14 cellular contexts compared by ENCODE assay signal in genomic region chr18:63266888-63267790, GRCh38. TPM values are rescaled to one million over a fixed set of nuclear protein-coding genes. Genes with fewer than 3 reads are reported as not detected.
A peak's percentile ranks its signal among the peaks of the same experiment; 100 is the strongest.
DNase-seq lines count a peak whose midpoint lies in the region; ATAC-seq, FAIRE-seq and TF ChIP-seq lines count a peak whose summit lies in the region.
"Had no signal": no experiment of that assay in that cellular context is flagged by ENCODE, and none has a peak within 500 bp of the region (broad histone marks: within the 10 kb centered on the region; RNA-seq: fewer than 3 reads in every experiment).

No MANE protein-coding gene starts in this region.

- peaks cover 79% of the 10 kb centered on the region for H3K4me1 Mint-ChIP-seq in activated CD8-positive, alpha-beta T cell treated with anti-CD3 and anti-CD28 coated beads, Interleukin-2, amount 10 ng/mL, durations not matched to agents 7 days and 5 days (ENCODE audit: low read depth)
- H3K4me1 Mint-ChIP-seq in naive thymus-derived CD8-positive, alpha-beta T cell = peaks cover 35 to 96% (median 84%) of the 10 kb centered on the region in 4 donors

- 64% methylated on average over 7 of the region's 8 CpGs for WGBS in right lobe of liver (ENCODE audit: insufficient coverage, low coverage, low lambda C conversion rate, missing lambda C conversion rate)
- WGBS in HepG2 (ENCODE audit: low lambda C conversion rate) = under 1% methylated on average over 8 of the region's 8 CpGs

- POLR2A ChIA-PET in HepG2 (lab: Yijun Ruan, JAX) = no interaction called here
- POLR2A ChIA-PET in activated CD8-positive, alpha-beta T cell treated with anti-CD3 and anti-CD28 coated beads, Interleukin-2, amount 10 ng/mL, durations not matched to agents 7 days and 5 days (lab: Charles Lee) = interaction anchor here (0.6 to 2.4 kb wide), 8 partner anchors 12 to 163 kb away, joined by 3 to 8 read pairs (median 3); partner anchors contain the start of gene BCL2
- POLR2A ChIA-PET in naive thymus-derived CD8-positive, alpha-beta T cell (lab: Charles Lee) = interaction anchor here (0.6 to 2.1 kb wide), 8 partner anchors 26 to 63 kb away, joined by 3 to 11 read pairs (median 4); partner anchors contain the start of gene BCL2

- TF ChIP-seq CTCF in right lobe of liver (IDR thresholded peaks at IDR 0.05) (no peak), HepG2 (CRISPR knock-in tag; IDR thresholded peaks at IDR 0.05) (no peak)

- H3K79me2 ChIP-seq in HepG2 (ENCODE audit: insufficient read depth, low read length) = no peaks in the 10 kb centered on the region

- no peak for TF ChIP-seq RAD21 in HepG2 (CRISPR knock-in tag; IDR thresholded peaks at IDR 0.05)

- no peak overlapping the region for H3K9ac ChIP-seq in HepG2 (ENCODE audit: insufficient read depth, low read depth, low read length)
- H3K9ac ChIP-seq: BLaER1 had no signal

- no peak for TF ChIP-seq EP300 in HepG2 (IDR thresholded peaks at IDR 0.05; ENCODE audit: low read depth in 2 of 2, low read length in 2 of 2)
- no peak for TF ChIP-seq EP300 in HepG2 (CRISPR knock-in tag; IDR thresholded peaks at IDR 0.05; ENCODE audit: borderline replicate concordance)

- intact Hi-C loops in right lobe of liver (cut with DNase I) = no loop called here
- intact Hi-C loops in HepG2 (cut with micrococcal nuclease; ENCODE audit: unreplicated experiment) = no loop called here

- no peaks in the 10 kb centered on the region for H4K20me1 ChIP-seq in HepG2 (ENCODE audit: insufficient read depth, low read length)

- no peaks in the 10 kb centered on the region for H3K9me3 Mint-ChIP-seq in activated CD8-positive, alpha-beta T cell treated with anti-CD3 and anti-CD28 coated beads, Interleukin-2, amount 10 ng/mL, durations not matched to agents 7 days and 5 days (ENCODE audit: insufficient read depth)
- no peaks in the 10 kb centered on the region for H3K9me3 Mint-ChIP-seq in naive thymus-derived CD8-positive, alpha-beta T cell

- H3K9me3 ChIP-seq in right lobe of liver (no peaks in the 10 kb centered on the region), HepG2 (ENCODE audit: low read length) (no peaks in the 10 kb centered on the region)

- H3K36me3 ChIP-seq in right lobe of liver (no peaks in the 10 kb centered on the region), HepG2 (replicated peaks in 1 of 2; ENCODE audit: control insufficient read depth in 1 of 2, insufficient read depth in 2 of 2, low read length in 2 of 2) (no peaks in the 10 kb centered on the region)

- peak overlapping the region; percentile 50 for H3K4me3 Mint-ChIP-seq in activated CD8-positive, alpha-beta T cell treated with anti-CD3 and anti-CD28 coated beads, Interleukin-2, amount 10 ng/mL, durations not matched to agents 7 days and 5 days
- peak overlapping the region; percentile 49 to 79 (median 74) for H3K4me3 Mint-ChIP-seq in naive thymus-derived CD8-positive, alpha-beta T cell

- ATAC-seq in right lobe of liver = peak; percentile 30 to 50 (median 35)
- ATAC-seq in HepG2 = no peak
- peak; percentile 32 for ATAC-seq in activated CD8-positive, alpha-beta T cell treated with anti-CD3 and anti-CD28 coated beads, Interleukin-2, amount 10 ng/mL, durations not matched to agents 7 days and 5 days
- ATAC-seq in naive thymus-derived CD8-positive, alpha-beta T cell = peak; percentile 39 to 59
- no peak for ATAC-seq in GM19395 (IDR thresholded peaks at IDR 0.05; ENCODE audit: unreplicated experiment)
- ATAC-seq in GM21381 (IDR thresholded peaks at IDR 0.05; ENCODE audit: unreplicated experiment) = no peak

- no peak overlapping the region for H2AFZ ChIP-seq in HepG2 (ENCODE audit: low read length)

- peak overlapping the region; percentile 85 for H3K27ac Mint-ChIP-seq in activated CD8-positive, alpha-beta T cell treated with anti-CD3 and anti-CD28 coated beads, Interleukin-2, amount 10 ng/mL, durations not matched to agents 7 days and 5 days
- peak overlapping the region; percentile 35 to 90 (median 68) for H3K27ac Mint-ChIP-seq in naive thymus-derived CD8-positive, alpha-beta T cell

- H3K4me3 ChIP-seq in right lobe of liver (no peak overlapping the region), HepG2 (replicated peaks in 1 of 3; ENCODE audit: insufficient read depth in 1 of 3, low read depth in 2 of 3, low read length in 3 of 3) (no peak overlapping the region)
- H3K4me3 ChIP-seq: BLaER1 had no signal

- H3K36me3 Mint-ChIP-seq in activated CD8-positive, alpha-beta T cell treated with anti-CD3 and anti-CD28 coated beads, Interleukin-2, amount 10 ng/mL, durations not matched to agents 7 days and 5 days (ENCODE audit: low read depth) = peaks cover 75% of the 10 kb centered on the region
- H3K36me3 Mint-ChIP-seq in naive thymus-derived CD8-positive, alpha-beta T cell = peaks cover 0 to 17% (median 1%) of the 10 kb centered on the region in 3 donors

- CTCF ChIA-PET in HepG2 (lab: Yijun Ruan, JAX; ENCODE audit: low intra/inter-chr PET ratio, low total read pairs) = no interaction called here
- CTCF ChIA-PET in activated CD8-positive, alpha-beta T cell treated with anti-CD3 and anti-CD28 coated beads, Interleukin-2, amount 10 ng/mL, durations not matched to agents 7 days and 5 days (lab: Charles Lee) = interaction anchor here (0.7 to 5.7 kb wide), 9 partner anchors 9 to 71 kb away, joined by 3 to 43 read pairs (median 3); partner anchors contain the start of gene BCL2

- no peak overlapping the region for H3K4me2 ChIP-seq in HepG2 (ENCODE audit: low read depth, low read length)

- H3K4me1 ChIP-seq in right lobe of liver = no peaks in the 10 kb centered on the region
- H3K4me1 ChIP-seq in HepG2 (ENCODE audit: insufficient read depth, low read length) = no peaks in the 10 kb centered on the region

- H3K27me3 Mint-ChIP-seq in activated CD8-positive, alpha-beta T cell treated with anti-CD3 and anti-CD28 coated beads, Interleukin-2, amount 10 ng/mL, durations not matched to agents 7 days and 5 days (ENCODE audit: low read depth) = no peaks in the 10 kb centered on the region
- no peaks in the 10 kb centered on the region for H3K27me3 Mint-ChIP-seq in naive thymus-derived CD8-positive, alpha-beta T cell

- BruUV-seq in HepG2 (replicated peaks; lab: Mats Ljungman, UMichigan) = no TSS peak

- H3K27me3 ChIP-seq in right lobe of liver = no peaks in the 10 kb centered on the region
- peaks cover 0 to 1% of the 10 kb centered on the region in 2 experiments; a peak in 1 of 5 replicates for H3K27me3 ChIP-seq in HepG2 (ENCODE audit: control insufficient read depth in 1 of 2, insufficient read depth in 2 of 2, low read length in 2 of 2)
- H3K27me3 ChIP-seq: BLaER1 had no signal

- no peak overlapping the region for H3K27ac ChIP-seq in right lobe of liver
- no peak overlapping the region for H3K27ac ChIP-seq in HepG2 (ENCODE audit: extremely low read length, insufficient read depth, low read length)
- H3K27ac ChIP-seq: BLaER1 had no signal

- TF ChIP-seq POLR2A in right lobe of liver (IDR thresholded peaks at IDR 0.05) = no peak
- no peak for TF ChIP-seq POLR2A in HepG2 (IDR thresholded peaks at IDR 0.05; ENCODE audit: insufficient read depth in 1 of 2, low read depth in 2 of 2, low read length in 2 of 2)

- DNase-seq in right lobe of liver = no peak
- DNase-seq in HepG2 (ENCODE audit: low spot score) = no peak
- DNase-seq in activated CD8-positive, alpha-beta T cell treated with anti-CD3 and anti-CD28 coated beads, Interleukin-2, amount 10 ng/mL, durations not matched to agents 7 days and 5 days = peak; percentile 30
- DNase-seq in naive thymus-derived CD8-positive, alpha-beta T cell = no peak
- no peak for DNase-seq in NCI-H748 treated with DMSO at 0.1 percent for 48 hours (lab: John Stamatoyannopoulos, UW)
- DNase-seq in urothelium cell line (ENCODE audit: low spot score) = no peak
- DNase-seq: GF-D8; NCI-H446 treated with DMSO at 0.1 percent for 48 hours; stimulated activated CD8-positive, alpha-beta memory T cell treated with anti-CD3 and anti-CD28 coated beads, Interleukin-4, amount 100 ng/mL, for 48 hours; T-helper 9 cell had no signal

- in situ Hi-C loops in HepG2 (cut with HindIII; ENCODE audit: extremely low pct_ligation_motif_present, low pct_unique_long_range_greater_than_20kb) = no loop called here

- FAIRE-seq in HepG2 (lab: Jason Lieb, UNC) = no peak
- no peak for FAIRE-seq in urothelium cell line (lab: Jason Lieb, UNC)
- FAIRE-seq: astrocyte had no signal

TF ChIP-seq in HepG2, 621 proteins besides CTCF, POLR2A, EP300 and RAD21 (continues in another document):
- no peak for TF ChIP-seq HCFC1 (IDR thresholded peaks at IDR 0.05; ENCODE audit: low read depth, low read length)

RNA-seq across cellular contexts. Expression of gene BCL2, which starts 52.4 kb away (rescaled TPM):
- total RNA-seq in right lobe of liver = 1 to 10 TPM in 5 of 6 experiments, under 1 TPM in 1; 0.73 to 4.7 (median 2.7) TPM
- total RNA-seq in HepG2 (2016; rRNA removed; fragmentation: Illumina TruSeq; extraction: Trizol) = 0.42 and 0.53 TPM in 2 replicates
- total RNA-seq in HepG2 (2016; cell fraction: cytosol; rRNA removed; fragmentation: Illumina TruSeq; extraction: Trizol; ENCODE audit: low read depth) = 0.10 and 0.26 TPM in 2 replicates
- 0.42 and 0.52 TPM in 2 replicates for total RNA-seq in HepG2 (2016; cell fraction: insoluble cytoplasmic fraction; rRNA removed; fragmentation: Illumina TruSeq; extraction: Trizol)
- 0.40 and 0.48 TPM in 2 replicates for total RNA-seq in HepG2 (2016; cell fraction: membrane; rRNA removed; fragmentation: Illumina TruSeq; extraction: Trizol)
- 0.75 and 0.87 TPM in 2 replicates for total RNA-seq in HepG2 (2016; cell fraction: nucleus; rRNA removed; fragmentation: Illumina TruSeq; extraction: Trizol)
- polyA plus RNA-seq in HepG2 (2011; rRNA removed) = 0.07 and 0.08 TPM in 2 replicates
- 0.05 TPM in 2 replicates for polyA plus RNA-seq in HepG2 (2011; cell fraction: cytosol; rRNA removed)
- 0.07 and 0.18 TPM in 2 replicates for polyA plus RNA-seq in HepG2 (2011; cell fraction: nucleus; rRNA removed)
- 0.09 and 0.17 TPM in 2 replicates for polyA plus RNA-seq in HepG2 (2012)
- 0.18 and 0.21 TPM in 2 replicates for polyA plus RNA-seq in HepG2 (2016; cell fraction: cytosol; fragmentation: Illumina TruSeq; extraction: Trizol; ENCODE audit: low read depth)
- 0.25 and 0.49 TPM in 2 replicates for polyA plus RNA-seq in HepG2 (2016; cell fraction: insoluble cytoplasmic fraction; fragmentation: Illumina TruSeq; extraction: Trizol; ENCODE audit: low read depth)
- polyA plus RNA-seq in HepG2 (2016; cell fraction: membrane; fragmentation: Illumina TruSeq; extraction: Trizol; ENCODE audit: low read depth) = 0.23 and 0.28 TPM in 2 replicates
- 0.20 and 0.27 TPM in 2 replicates for polyA plus RNA-seq in HepG2 (2016; cell fraction: nucleus; fragmentation: Illumina TruSeq; extraction: Trizol; ENCODE audit: insufficient read depth, low read depth)
- 0.04 and 5.3 TPM in 2 replicates for polyA minus RNA-seq in HepG2 (2011; rRNA and poly(A)+ RNA removed; ENCODE audit: low replicate concordance)
- polyA minus RNA-seq in HepG2 (2011; cell fraction: cytosol; rRNA and poly(A)+ RNA removed) = 0.09 and 0.10 TPM in 2 replicates
- 0.99 and 1.0 TPM in 2 replicates for polyA minus RNA-seq in HepG2 (2011; cell fraction: nucleus; rRNA and poly(A)+ RNA removed)
- total RNA-seq in activated CD8-positive, alpha-beta T cell treated with anti-CD3 and anti-CD28 coated beads, Interleukin-2, amount 10 ng/mL, durations not matched to agents 7 days and 5 days = 100 to 1,000 TPM; 140 TPM
- total RNA-seq in naive thymus-derived CD8-positive, alpha-beta T cell = 10 to 100 TPM; 32.9 to 33.1 TPM
- 10 to 100 TPM; 24.3 to 40.2 (median 31.3) TPM for polyA plus RNA-seq in naive thymus-derived CD8-positive, alpha-beta T cell

Comparison
In these comparisons a context has a peak if more than half of its experiments do, and no peak if none do; other contexts are left out.
1. ATAC-seq: peak in right lobe of liver (4 of 4), activated CD8-positive, alpha-beta T cell treated with anti-CD3 and anti-CD28 coated beads, Interleukin-2, amount 10 ng/mL, durations not matched to agents 7 days and 5 days (single experiment) and naive thymus-derived CD8-positive, alpha-beta T cell (2 of 2); none in HepG2 (single experiment), GM19395 (single experiment) and GM21381 (single experiment).
2. RNA of gene BCL2, which starts 52.4 kb away (total RNA-seq): 140 TPM in activated CD8-positive, alpha-beta T cell treated with anti-CD3 and anti-CD28 coated beads, Interleukin-2, amount 10 ng/mL, durations not matched to agents 7 days and 5 days and 32.9 to 33.1 TPM in naive thymus-derived CD8-positive, alpha-beta T cell; 0.73 to 4.7 TPM in right lobe of liver and 0.10 to 0.87 TPM in HepG2; every median in the first group is over 4 times any median in the second.